20 cellular contexts compared by ENCODE assay signal in genomic region chr21:39664586-39664985, GRCh38. TPM values are rescaled to one million over a fixed set of nuclear protein-coding genes. Genes with fewer than 3 reads are reported as not detected.
"Had no signal": no experiment of that assay in that cellular context is flagged by ENCODE, and none has a peak within 500 bp of the region (broad histone marks: within the 10 kb centered on the region; RNA-seq: fewer than 3 reads in every experiment).

No MANE protein-coding gene starts in this region.

- H3K36me3 Mint-ChIP-seq: naive B cell; stimulated activated effector memory CD8-positive, alpha-beta T cell treated with anti-CD3 and anti-CD28 coated beads, Interleukin-12 subunit alpha, Interleukin-12 subunit beta, amount 100 ng/mL, for 72 hours had no signal

- H3K27me3 ChIP-seq: dorsolateral prefrontal cortex, heart left ventricle, right lobe of liver, suprapubic skin, thyroid gland, upper lobe of right lung had no signal

- H3K4me3 Mint-ChIP-seq: stimulated activated effector memory CD8-positive, alpha-beta T cell treated with anti-CD3 and anti-CD28 coated beads, Interleukin-12 subunit alpha, Interleukin-12 subunit beta, amount 100 ng/mL, for 72 hours had no signal

- H3K27ac ChIP-seq: dorsolateral prefrontal cortex, heart left ventricle, psoas muscle, right lobe of liver, suprapubic skin, thyroid gland, upper lobe of right lung had no signal

- DNase-seq: cortex of kidney; dorsolateral prefrontal cortex; effector CD8-positive, alpha-beta T cell; heart left ventricle; hippocampal formation; kidney glomerular epithelial cell; mesendoderm; naive B cell; psoas muscle; retina; right lobe of liver; stimulated activated CD4-positive, alpha-beta T cell treated with anti-CD3 and anti-CD28 coated beads, Interleukin-4, amount 100 ng/mL, for 1 hour; stimulated activated CD8-positive, alpha-beta memory T cell treated with anti-CD3 and anti-CD28 coated beads, Interleukin-4, amount 100 ng/mL, for 48 hours; stimulated activated naive CD8-positive, alpha-beta T cell treated with anti-CD3 and anti-CD28 coated beads, Interleukin-15, Interleukin-2, amounts not matched to agents 100 U/mL and 50 U/mL, for 24 hours; thyroid gland had no signal

- H3K4me1 ChIP-seq: psoas muscle, right lobe of liver, upper lobe of right lung had no signal

- H3K9me3 Mint-ChIP-seq: stimulated activated effector memory CD8-positive, alpha-beta T cell treated with anti-CD3 and anti-CD28 coated beads, Interleukin-12 subunit alpha, Interleukin-12 subunit beta, amount 100 ng/mL, for 72 hours had no signal

- H3K4me3 ChIP-seq: dorsolateral prefrontal cortex, heart left ventricle, psoas muscle, right lobe of liver, suprapubic skin, thyroid gland, upper lobe of right lung had no signal

- H3K27ac Mint-ChIP-seq: naive B cell; stimulated activated effector memory CD8-positive, alpha-beta T cell treated with anti-CD3 and anti-CD28 coated beads, Interleukin-12 subunit alpha, Interleukin-12 subunit beta, amount 100 ng/mL, for 72 hours had no signal

- H3K4me1 Mint-ChIP-seq: naive B cell had no signal

- H3K9me3 ChIP-seq: heart left ventricle, psoas muscle, right lobe of liver, suprapubic skin, thyroid gland, upper lobe of right lung had no signal

RNA-seq across cellular contexts. Expression of gene B3GALT5, which starts 51.8 kb away (rescaled TPM):
- total RNA-seq: lung microvascular endothelial cell, omental fat pad, upper lobe of right lung had no signal
